18 cellular contexts compared by ENCODE assay signal in the genomic region with DNA sequence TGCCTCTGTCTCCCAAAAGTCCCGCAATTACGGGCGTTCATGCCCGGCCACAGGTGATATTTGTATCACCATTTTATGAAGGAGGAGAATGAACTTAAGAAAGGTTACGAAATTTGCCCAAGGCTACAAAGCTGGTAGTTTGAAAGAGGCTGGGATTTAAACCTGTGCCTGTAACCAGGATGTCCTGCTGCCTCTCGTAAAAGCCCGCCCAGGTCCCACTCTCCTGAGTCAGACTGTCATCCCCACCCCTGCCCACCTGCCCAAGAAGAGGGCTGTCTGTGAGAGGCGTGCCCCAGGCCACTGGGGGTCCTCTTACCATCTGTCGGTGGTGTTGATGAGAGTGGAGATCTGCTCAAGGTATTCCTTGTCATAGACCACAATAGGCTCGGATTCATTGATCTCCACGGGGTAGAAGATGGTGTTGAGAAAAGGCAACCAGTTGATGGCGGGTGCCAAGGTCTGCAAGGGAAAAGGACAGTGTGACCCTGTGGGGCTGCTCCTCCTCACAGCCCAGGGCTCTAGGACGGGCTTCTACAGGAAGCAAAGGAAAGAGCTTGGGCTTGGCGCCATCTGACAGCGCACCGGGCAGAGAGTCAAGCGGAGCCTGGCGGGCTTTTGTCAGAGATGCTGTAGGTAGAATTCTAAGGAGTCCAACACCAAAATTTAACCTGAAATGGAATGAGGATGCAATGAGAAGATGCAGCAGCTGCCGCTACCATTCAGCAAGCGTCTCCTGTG.
"Had no signal": no experiment of that assay in that cellular context is flagged by ENCODE, and none has a peak within 500 bp of the region (broad histone marks: within the 10 kb centered on the region; RNA-seq: fewer than 3 reads in every experiment).

No MANE protein-coding gene starts in this region.

- H3K27ac ChIP-seq: esophagus muscularis mucosa, parathyroid adenoma, tibial artery, vagina had no signal

- H3K9ac ChIP-seq: parathyroid adenoma had no signal

- H3K27me3 Mint-ChIP-seq: activated naive CD8-positive, alpha-beta T cell treated with anti-CD3 and anti-CD28 coated beads, Interleukin-2, amount 50 U/mL, for 24 hours; naive B cell had no signal

- H2AFZ ChIP-seq: parathyroid adenoma had no signal

- H3K9me3 ChIP-seq: esophagus muscularis mucosa, tibial artery, vagina had no signal

- ATAC-seq: activated naive CD8-positive, alpha-beta T cell treated with anti-CD3 and anti-CD28 coated beads, Interleukin-2, amount 50 U/mL, for 24 hours had no signal

- H3K79me2 ChIP-seq: parathyroid adenoma had no signal

- H3K27me3 ChIP-seq: esophagus muscularis mucosa, tibial artery, vagina had no signal

- H3K4me1 ChIP-seq: parathyroid adenoma had no signal

- H3K4me3 ChIP-seq: esophagus muscularis mucosa, lung, skin epidermis, tibial artery, vagina had no signal

- H3K9me3 Mint-ChIP-seq: activated naive CD8-positive, alpha-beta T cell treated with anti-CD3 and anti-CD28 coated beads, Interleukin-2, amount 50 U/mL, for 24 hours had no signal

- DNase-seq: activated CD4-positive, alpha-beta T cell treated with anti-CD3 and anti-CD28 coated beads, Interleukin-2, amount 50 U/mL, for 1 hour; activated CD4-positive, CD25-positive, alpha-beta regulatory T cell; activated effector memory CD4-positive, alpha-beta T cell treated with anti-CD3 and anti-CD28 coated beads, Interleukin-2, amount 50 U/mL, for 16 hours; activated naive CD8-positive, alpha-beta T cell treated with anti-CD3 and anti-CD28 coated beads, Interleukin-2, amount 50 U/mL, for 24 hours; activated T-cell treated with anti-CD3 and anti-CD28 coated beads for 4 hours; aorta; islet precursor cell; naive B cell; retina; stimulated activated CD4-positive, alpha-beta T cell treated with anti-CD3 and anti-CD28 coated beads, Interleukin-15, amount 100 ng/mL, for 24 hours; stimulated activated CD4-positive, alpha-beta T cell treated with anti-CD3 and anti-CD28 coated beads, Interleukin-4, amount 100 ng/mL, for 1 hour; stimulated activated naive CD4-positive, alpha-beta T cell; tibial artery had no signal

- H3K27ac Mint-ChIP-seq: activated naive CD8-positive, alpha-beta T cell treated with anti-CD3 and anti-CD28 coated beads, Interleukin-2, amount 50 U/mL, for 24 hours had no signal

- H3K4me3 Mint-ChIP-seq: activated naive CD8-positive, alpha-beta T cell treated with anti-CD3 and anti-CD28 coated beads, Interleukin-2, amount 50 U/mL, for 24 hours; naive B cell had no signal
